Comparison of ENCODE assay signal across 10 cellular contexts in the genomic region with DNA sequence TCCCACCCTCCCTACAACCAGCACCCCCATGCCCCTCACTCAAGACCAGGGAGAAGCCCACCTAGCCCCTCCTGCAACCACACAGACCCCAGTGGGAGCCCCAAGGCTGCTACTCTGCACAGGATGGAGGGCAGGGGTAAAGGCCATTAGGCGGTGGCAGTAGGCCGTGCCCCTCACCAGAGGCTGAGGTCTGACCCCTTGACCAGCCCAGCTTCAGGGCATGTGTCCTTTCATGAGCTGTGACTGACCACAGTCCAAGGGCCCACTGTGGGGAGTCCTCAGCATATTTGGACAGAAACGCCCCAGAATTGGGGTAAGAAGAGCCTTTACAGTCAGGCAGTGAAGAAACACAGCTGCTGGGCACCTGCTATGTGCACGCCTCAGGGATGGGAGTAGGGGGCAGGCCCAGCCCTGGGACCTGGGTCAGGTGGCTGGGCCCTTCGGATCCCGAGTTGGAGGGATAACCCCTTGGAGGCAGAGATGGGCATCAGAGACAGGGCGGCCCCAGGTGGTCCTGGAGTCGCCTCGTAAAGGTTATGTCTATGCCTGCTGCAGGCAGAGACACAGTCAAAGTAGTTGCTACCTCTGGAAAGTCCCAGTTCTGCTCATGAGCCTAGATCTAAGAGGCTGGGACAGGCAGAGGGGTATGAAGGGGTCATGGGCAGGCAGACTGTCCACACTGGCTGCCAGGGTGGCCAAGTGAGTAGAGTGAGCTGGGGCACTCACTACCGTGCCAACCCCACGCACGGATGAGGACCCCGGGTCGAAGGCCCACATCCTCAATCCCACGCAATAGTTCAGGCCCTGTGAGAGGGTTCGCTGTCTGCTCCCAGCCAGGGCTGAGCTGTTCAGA. TPM values are rescaled to one million over a fixed set of nuclear protein-coding genes. Genes with fewer than 3 reads are reported as not detected.
A peak's percentile ranks its signal among the peaks of the same experiment; 100 is the strongest.
DNase-seq lines count a peak whose midpoint lies in the region; ATAC-seq, FAIRE-seq and TF ChIP-seq lines count a peak whose summit lies in the region.
"Had no signal": no experiment of that assay in that cellular context is flagged by ENCODE, and none has a peak within 500 bp of the region (broad histone marks: within the 10 kb centered on the region; RNA-seq: fewer than 3 reads in every experiment).

No MANE protein-coding gene starts in this region.

- H3K27me3 ChIP-seq in K562 (ENCODE audit: control insufficient read depth in 2 of 2, insufficient read depth in 2 of 2, low read length in 2 of 2) (no peaks in the 10 kb centered on the region), mesendoderm (ENCODE audit: insufficient read depth, low read length, poor library complexity) (no peaks in the 10 kb centered on the region), tibial nerve (no peaks in the 10 kb centered on the region)

- H2BK120ac ChIP-seq in mesendoderm (ENCODE audit: low read depth, low read length), result no peak overlapping the region

- ATAC-seq in K562 (peak; percentile 17), GM21526 (IDR thresholded peaks at IDR 0.05; ENCODE audit: low FRiP score, unreplicated experiment) (no peak)

- in situ Hi-C loops in K562 (cut with MboI), result no loop called here

- DNase-seq in activated CD8-positive, alpha-beta memory T cell treated with anti-CD3 and anti-CD28 coated beads for 24 hours, result peak; percentile 84
- DNase-seq in activated CD8-positive, alpha-beta memory T cell treated with anti-CD3 and anti-CD28 coated beads, Interleukin-2, amount 50 U/mL, for 4 hours, result no peak
- DNase-seq in K562 (ENCODE audit: extremely low read depth in 1 of 4, low spot score in 3 of 4) (no peak), mesendoderm (no peak), tibial nerve (ENCODE audit: low spot score in 2 of 2) (no peak), DMS153 treated with DMSO at 0.1 percent for 48 hours (lab: John Stamatoyannopoulos, UW; ENCODE audit: unreplicated experiment) (no peak)
- DNase-seq in central memory CD4-positive, alpha-beta T cell, result no peak

- peaks cover 10% of the 10 kb centered on the region for H4K20me1 ChIP-seq in K562 (replicated peaks; ENCODE audit: control insufficient read depth, insufficient read depth, low read length)

- intact Hi-C loops in K562 (cut with micrococcal nuclease), result loop anchor here (5.0 kb wide), 1 partner anchor 203 kb away; the partner anchor contains the start of gene ZNF274

- H3K4ac ChIP-seq in mesendoderm (ENCODE audit: low read depth, low read length), result peak overlapping the region; percentile 94

- POLR2A ChIA-PET in K562 (lab: Yijun Ruan, JAX), result interaction anchor here (0.7 to 1.5 kb wide), 3 partner anchors 20 to 50 kb away, joined by 3 read pairs; partner anchors contain the start of gene ZNF497

- peaks cover 29% of the 10 kb centered on the region for H3K36me3 ChIP-seq in K562 (ENCODE audit: control insufficient read depth, insufficient read depth, low read length)
- peaks cover 6% of the 10 kb centered on the region for H3K36me3 ChIP-seq in mesendoderm (ENCODE audit: control insufficient read depth, insufficient read depth, low read length)
- peaks cover 0 to 26% (median 0%) of the 10 kb centered on the region in 3 donors for H3K36me3 ChIP-seq in tibial nerve

- H3K9ac ChIP-seq in K562 (ENCODE audit: insufficient read depth in 1 of 2, low read depth in 2 of 2, low read length in 2 of 2) (peak overlapping the region; percentile 98 to 99), mesendoderm (ENCODE audit: low read length) (peak overlapping the region; percentile 92)

- H2BK15ac ChIP-seq in mesendoderm (replicated peaks; ENCODE audit: low read depth), result no peak overlapping the region

- TF ChIP-seq CTCF in K562 (IDR thresholded peaks at IDR 0.05 in 2 of 3, conservative IDR thresholded peaks at IDR 0.05 in 1 of 3; ENCODE audit: insufficient read depth in 2 of 3, low read depth in 1 of 3, low read length in 3 of 3), result 0 out of 6 replicates have a peak, but pooled peaks of 1 of the 3 experiments have one; percentile 0
- no peak for TF ChIP-seq CTCF in tibial nerve (IDR thresholded peaks at IDR 0.05)

- peaks cover 8% of the 10 kb centered on the region for H3K79me1 ChIP-seq in mesendoderm (ENCODE audit: low read length)

- TF ChIP-seq POLR2A in K562 (conservative IDR thresholded peaks at IDR 0.05), result no peak
- TF ChIP-seq POLR2A in tibial nerve (IDR thresholded peaks at IDR 0.05), result no peak

- H4K5ac ChIP-seq in mesendoderm (ENCODE audit: low read length), result peak overlapping the region; percentile 84

- peak overlapping the region; percentile 100 for H3K4me2 ChIP-seq in K562 (ENCODE audit: insufficient read depth, low read length)
- H3K4me2 ChIP-seq in mesendoderm (ENCODE audit: low read length), result peak overlapping the region; percentile 49

- H2AFZ ChIP-seq in K562 (ENCODE audit: low read depth, low read length), result peak overlapping the region; percentile 76

- H3K4me1 ChIP-seq in K562 (replicated peaks in 1 of 2; ENCODE audit: control insufficient read depth in 2 of 2, insufficient read depth in 2 of 2, low read length in 2 of 2), result peaks cover 29 to 43% of the 10 kb centered on the region in 2 experiments
- H3K4me1 ChIP-seq in mesendoderm (ENCODE audit: control insufficient read depth, low read depth, low read length), result peaks cover 6% of the 10 kb centered on the region
- peaks cover 0 to 64% (median 29%) of the 10 kb centered on the region in 4 donors for H3K4me1 ChIP-seq in tibial nerve

- no peaks in the 10 kb centered on the region for H3K9me3 ChIP-seq in K562 (replicated peaks; ENCODE audit: control insufficient read depth, insufficient read depth, low read depth, low read length)
- H3K9me3 ChIP-seq in tibial nerve, result no peaks in the 10 kb centered on the region

- H3K56ac ChIP-seq in mesendoderm (ENCODE audit: low read length), result peak overlapping the region; percentile 98

- H3K79me2 ChIP-seq in K562 (ENCODE audit: control insufficient read depth, insufficient read depth, low read length), result peaks cover 62% of the 10 kb centered on the region
- peaks cover 24% of the 10 kb centered on the region for H3K79me2 ChIP-seq in mesendoderm (ENCODE audit: control insufficient read depth, insufficient read depth, low read length)

- H2AK5ac ChIP-seq in mesendoderm (ENCODE audit: low read length), result peak overlapping the region; percentile 57

- WGBS in K562 (ENCODE audit: insufficient coverage, low coverage, missing lambda C conversion rate), result 67% methylated on average over 15 of the region's 16 CpGs
- WGBS in mesendoderm (ENCODE audit: extremely low coverage, insufficient coverage, low lambda C conversion rate), result no CpG with 5 or more reads among the region's 16 CpGs
- 47 to 58% methylated on average over 14 to 16 of the region's 16 CpGs for WGBS in tibial nerve, 2 donors

- peak overlapping the region; percentile 93 for H3K27ac ChIP-seq in K562 (ENCODE audit: extremely low read depth, low read depth, low read length)
- H3K27ac ChIP-seq in mesendoderm (ENCODE audit: low read depth, low read length), result no peak overlapping the region
- H3K27ac ChIP-seq in tibial nerve, result peak overlapping the region; percentile 86 to 99 (median 96)

- CTCF ChIA-PET in K562 (lab: Yijun Ruan, JAX; ENCODE audit: low intra/inter-chr PET ratio), result no interaction called here

- no TSS peak for BruUV-seq in K562 (replicated peaks; lab: Mats Ljungman, UMichigan)

- no peak overlapping the region for H2BK5ac ChIP-seq in mesendoderm (ENCODE audit: low read length)

- H3K4me3 ChIP-seq in K562 (peak overlapping the region; percentile 92), mesendoderm (ENCODE audit: low read length) (no peak overlapping the region), tibial nerve (peak overlapping the region; percentile 68 to 96 (median 82))

- no peak for TF ChIP-seq RAD21 in K562 (CRISPR knock-in tag; conservative IDR thresholded peaks at IDR 0.05 in 1 of 2, IDR thresholded peaks at IDR 0.05 in 1 of 2)

- peak; percentile 37 for FAIRE-seq in K562 (lab: Jason Lieb, UNC)

- TF ChIP-seq EP300 in K562 (IDR thresholded peaks at IDR 0.05; ENCODE audit: low read length), result no peak
- TF ChIP-seq EP300 in tibial nerve (IDR thresholded peaks at IDR 0.05), result no peak

- no peak overlapping the region for H4K8ac ChIP-seq in mesendoderm (ENCODE audit: low read depth, low read length)

- H3K23ac ChIP-seq in mesendoderm (ENCODE audit: low read length), result no peak overlapping the region

- peak overlapping the region; percentile 51 for H3K18ac ChIP-seq in mesendoderm (ENCODE audit: low read length)

- no peaks in the 10 kb centered on the region for H3K9me1 ChIP-seq in K562 (ENCODE audit: control insufficient read depth, insufficient read depth, low read length)

RNA-seq across cellular contexts. Expression of gene RPS5, which starts 1.5 kb away (rescaled TPM):
- 345 and 934 TPM in 2 replicates for total RNA-seq in K562 (2011; cell fraction: chromatin; rRNA removed; ENCODE audit: low replicate concordance)
- 1,499 and 1,711 TPM in 2 replicates for total RNA-seq in K562 (2011; cell fraction: nucleolus; rRNA removed)
- total RNA-seq in K562 (2011; cell fraction: nucleoplasm; rRNA removed), result 1,436 and 2,256 TPM in 2 replicates
- total RNA-seq in K562 (2014; rRNA removed), result 3,570 and 3,842 TPM in 2 replicates
- 800 and 1,228 TPM in 2 replicates for total RNA-seq in K562 (2014; rRNA removed; fragmentation: Illumina TruSeq; extraction: Trizol)
- total RNA-seq in K562 (2015; rRNA removed; fragmentation: Illumina TruSeq; extraction: Trizol), result 1,556 and 1,583 TPM in 2 replicates
- total RNA-seq in K562 (2021), result 2,248 and 2,336 TPM in 2 replicates
- 3,238 and 3,879 TPM in 2 replicates for polyA plus RNA-seq in K562 (2011; rRNA removed)
- polyA plus RNA-seq in K562 (2011; cell fraction: cytosol; rRNA removed), result 6,312 and 9,379 TPM in 2 replicates
- 1,727 and 2,219 TPM in 2 replicates for polyA plus RNA-seq in K562 (2011; cell fraction: nucleus; rRNA removed)
- polyA plus RNA-seq in K562 (2012), result 2,682 and 3,255 TPM in 2 replicates
- polyA plus RNA-seq in K562 (2014; fragmentation: Illumina TruSeq; extraction: Trizol), result 1,865 and 2,679 TPM in 2 replicates
- 1,000 to 10,000 TPM; 2,484 to 2,751 TPM for polyA plus RNA-seq in K562 (2014; fragmentation: Nextera tagmentation; extraction: Ambion mirVana)
- 3,494 and 3,885 TPM in 2 replicates for polyA plus RNA-seq in K562 (2014; rRNA removed)
- 2,086 and 2,630 TPM in 2 replicates for polyA minus RNA-seq in K562 (2011; rRNA and poly(A)+ RNA removed)
- polyA minus RNA-seq in K562 (2011; cell fraction: cytosol; rRNA and poly(A)+ RNA removed), result 1,081 and 1,118 TPM in 2 replicates
- 377 and 605 TPM in 2 replicates for polyA minus RNA-seq in K562 (2011; cell fraction: nucleus; rRNA and poly(A)+ RNA removed)
- 1,257 TPM for polyA plus RNA-seq in mesendoderm (2013, experiment 1 of 2)
- polyA plus RNA-seq in mesendoderm (2013, experiment 2 of 2), result 1,274 TPM
- total RNA-seq in tibial nerve, result 1,000 to 10,000 TPM; 1,161 to 1,574 (median 1,263) TPM

RNA-seq across cellular contexts. Expression of gene ZNF837, which starts 4.7 kb away (rescaled TPM):
- 1.00 TPM in 1 of 2 replicates, not detected in the other for total RNA-seq in K562 (2011; cell fraction: chromatin; rRNA removed; ENCODE audit: low replicate concordance)
- total RNA-seq in K562 (2011; cell fraction: nucleolus; rRNA removed), result 0.83 and 1.1 TPM in 2 replicates
- total RNA-seq in K562 (2011; cell fraction: nucleoplasm; rRNA removed), result 0.31 and 0.37 TPM in 2 replicates
- total RNA-seq in K562 (2014; rRNA removed) (1.8 and 2.1 TPM in 2 replicates), K562 (2014; rRNA removed; fragmentation: Illumina TruSeq; extraction: Trizol) (not detected in 2 replicates), K562 (2015; rRNA removed; fragmentation: Illumina TruSeq; extraction: Trizol) (0.11 TPM in 2 replicates), K562 (2021) (0.54 and 1.2 TPM in 2 replicates), tibial nerve (1 to 10 TPM; 1.3 to 6.9 (median 2.6) TPM)
- polyA plus RNA-seq in K562 (2011; rRNA removed) (0.21 and 0.28 TPM in 2 replicates), K562 (2014; fragmentation: Illumina TruSeq; extraction: Trizol) (0.10 TPM in 1 of 2 replicates, not detected in the other), K562 (2014; fragmentation: Nextera tagmentation; extraction: Ambion mirVana) (not detected), K562 (2014; rRNA removed) (0.57 and 0.73 TPM in 2 replicates)
- polyA plus RNA-seq in K562 (2011; cell fraction: cytosol; rRNA removed), result 0.55 and 3.2 TPM in 2 replicates
- polyA plus RNA-seq in K562 (2011; cell fraction: nucleus; rRNA removed), result 0.62 and 1.3 TPM in 2 replicates
- polyA plus RNA-seq in K562 (2012), result 0.43 and 1.1 TPM in 2 replicates
- polyA minus RNA-seq in K562 (2011; rRNA and poly(A)+ RNA removed), result not detected in 2 replicates
- polyA minus RNA-seq in K562 (2011; cell fraction: cytosol; rRNA and poly(A)+ RNA removed), result 0.67 and 1.1 TPM in 2 replicates
- 0.44 and 0.54 TPM in 2 replicates for polyA minus RNA-seq in K562 (2011; cell fraction: nucleus; rRNA and poly(A)+ RNA removed)
- polyA plus RNA-seq in mesendoderm (2013, experiment 1 of 2), result 1.7 TPM
- polyA plus RNA-seq in mesendoderm (2013, experiment 2 of 2), result 1.8 TPM

RNA-seq across cellular contexts. Expression of gene RNF225, which starts 9.9 kb away (rescaled TPM):
- 0.46 and 1.3 TPM in 2 replicates for total RNA-seq in K562 (2011; cell fraction: chromatin; rRNA removed; ENCODE audit: low replicate concordance)
- 3.0 and 3.7 TPM in 2 replicates for total RNA-seq in K562 (2011; cell fraction: nucleolus; rRNA removed)
- total RNA-seq in K562 (2011; cell fraction: nucleoplasm; rRNA removed), result 1.4 TPM in 1 of 2 replicates, not detected in the other
- 0.37 TPM in 1 of 2 replicates, not detected in the other for total RNA-seq in K562 (2014; rRNA removed)
- total RNA-seq in K562 (2014; rRNA removed; fragmentation: Illumina TruSeq; extraction: Trizol), result not detected in 2 replicates
- not detected in 2 replicates for total RNA-seq in K562 (2015; rRNA removed; fragmentation: Illumina TruSeq; extraction: Trizol)
- 0.31 and 0.33 TPM in 2 replicates for total RNA-seq in K562 (2021)
- not detected in 2 replicates for polyA plus RNA-seq in K562 (2011; rRNA removed)
- polyA plus RNA-seq in K562 (2011; cell fraction: cytosol; rRNA removed), result not detected in 2 replicates
- 0.11 and 0.23 TPM in 2 replicates for polyA plus RNA-seq in K562 (2011; cell fraction: nucleus; rRNA removed)
- not detected in 2 replicates for polyA plus RNA-seq in K562 (2012)
- polyA plus RNA-seq in K562 (2014; fragmentation: Illumina TruSeq; extraction: Trizol), result not detected in 2 replicates
- not detected for polyA plus RNA-seq in K562 (2014; fragmentation: Nextera tagmentation; extraction: Ambion mirVana)
- polyA plus RNA-seq in K562 (2014; rRNA removed), result not detected in 2 replicates
- not detected in 2 replicates for polyA minus RNA-seq in K562 (2011; rRNA and poly(A)+ RNA removed)
- polyA minus RNA-seq in K562 (2011; cell fraction: cytosol; rRNA and poly(A)+ RNA removed), result not detected in 2 replicates
- polyA minus RNA-seq in K562 (2011; cell fraction: nucleus; rRNA and poly(A)+ RNA removed), result 1.3 and 1.6 TPM in 2 replicates
- polyA plus RNA-seq in mesendoderm (2013, experiment 1 of 2), result 0.06 TPM
- 0.10 TPM for polyA plus RNA-seq in mesendoderm (2013, experiment 2 of 2)
- total RNA-seq in tibial nerve, result not detected
- total RNA-seq: Daoy had no signal
- polyA plus RNA-seq: adipose tissue had no signal

RNA-seq across cellular contexts. Expression of gene ZNF584, which starts 22.9 kb away (rescaled TPM):
- 57.9 and 99.5 TPM in 2 replicates for total RNA-seq in K562 (2011; cell fraction: chromatin; rRNA removed; ENCODE audit: low replicate concordance)
- total RNA-seq in K562 (2011; cell fraction: nucleolus; rRNA removed), result 56.2 and 62.2 TPM in 2 replicates
- 46.1 and 46.3 TPM in 2 replicates for total RNA-seq in K562 (2011; cell fraction: nucleoplasm; rRNA removed)
- total RNA-seq in K562 (2014; rRNA removed) (35.0 and 44.2 TPM in 2 replicates), K562 (2014; rRNA removed; fragmentation: Illumina TruSeq; extraction: Trizol) (23.0 and 23.2 TPM in 2 replicates), K562 (2015; rRNA removed; fragmentation: Illumina TruSeq; extraction: Trizol) (22.1 and 22.9 TPM in 2 replicates), K562 (2021) (40.9 and 43.4 TPM in 2 replicates), tibial nerve (10 to 100 TPM; 16.4 to 24.6 (median 20.9) TPM)
- polyA plus RNA-seq in K562 (2011; rRNA removed) (23.4 and 27.1 TPM in 2 replicates), K562 (2014; fragmentation: Illumina TruSeq; extraction: Trizol) (24.6 and 25.6 TPM in 2 replicates), K562 (2014; fragmentation: Nextera tagmentation; extraction: Ambion mirVana) (1 to 10 TPM; 5.8 to 7.1 TPM), K562 (2014; rRNA removed) (20.8 and 27.5 TPM in 2 replicates)
- 17.0 and 29.0 TPM in 2 replicates for polyA plus RNA-seq in K562 (2011; cell fraction: cytosol; rRNA removed)
- polyA plus RNA-seq in K562 (2011; cell fraction: nucleus; rRNA removed), result 16.4 and 25.4 TPM in 2 replicates
- polyA plus RNA-seq in K562 (2012), result 15.7 and 20.2 TPM in 2 replicates
- polyA minus RNA-seq in K562 (2011; rRNA and poly(A)+ RNA removed), result 30.5 and 38.2 TPM in 2 replicates
- 12.7 and 26.2 TPM in 2 replicates for polyA minus RNA-seq in K562 (2011; cell fraction: cytosol; rRNA and poly(A)+ RNA removed)
- 18.0 and 21.0 TPM in 2 replicates for polyA minus RNA-seq in K562 (2011; cell fraction: nucleus; rRNA and poly(A)+ RNA removed)
- polyA plus RNA-seq in mesendoderm (2013, experiment 1 of 2), result 2.0 TPM
- polyA plus RNA-seq in mesendoderm (2013, experiment 2 of 2), result 1.9 TPM

RNA-seq across cellular contexts. Expression of gene ZNF497, which starts 23.0 kb away (rescaled TPM):
- 4.1 and 7.1 TPM in 2 replicates for total RNA-seq in K562 (2011; cell fraction: chromatin; rRNA removed; ENCODE audit: low replicate concordance)
- total RNA-seq in K562 (2011; cell fraction: nucleolus; rRNA removed), result 3.7 and 6.0 TPM in 2 replicates
- 1.8 and 2.1 TPM in 2 replicates for total RNA-seq in K562 (2011; cell fraction: nucleoplasm; rRNA removed)
- 0.45 and 0.98 TPM in 2 replicates for total RNA-seq in K562 (2014; rRNA removed)
- total RNA-seq in K562 (2014; rRNA removed; fragmentation: Illumina TruSeq; extraction: Trizol), result 0.22 and 0.29 TPM in 2 replicates
- total RNA-seq in K562 (2015; rRNA removed; fragmentation: Illumina TruSeq; extraction: Trizol), result 0.43 and 0.57 TPM in 2 replicates
- 0.89 and 0.96 TPM in 2 replicates for total RNA-seq in K562 (2021)
- polyA plus RNA-seq in K562 (2011; rRNA removed), result 0.96 and 0.98 TPM in 2 replicates
- 0.81 and 2.7 TPM in 2 replicates for polyA plus RNA-seq in K562 (2011; cell fraction: cytosol; rRNA removed)
- 3.2 and 8.8 TPM in 2 replicates for polyA plus RNA-seq in K562 (2011; cell fraction: nucleus; rRNA removed)
- 1.0 and 2.0 TPM in 2 replicates for polyA plus RNA-seq in K562 (2012)
- 0.24 and 0.36 TPM in 2 replicates for polyA plus RNA-seq in K562 (2014; fragmentation: Illumina TruSeq; extraction: Trizol)
- polyA plus RNA-seq in K562 (2014; fragmentation: Nextera tagmentation; extraction: Ambion mirVana), result under 1 TPM in 1 of 2 experiments, not detected in 1; 0.06 TPM
- 0.56 and 0.63 TPM in 2 replicates for polyA plus RNA-seq in K562 (2014; rRNA removed)
- polyA minus RNA-seq in K562 (2011; rRNA and poly(A)+ RNA removed), result 0.74 and 0.93 TPM in 2 replicates
- 0.57 and 0.82 TPM in 2 replicates for polyA minus RNA-seq in K562 (2011; cell fraction: cytosol; rRNA and poly(A)+ RNA removed)
- polyA minus RNA-seq in K562 (2011; cell fraction: nucleus; rRNA and poly(A)+ RNA removed), result 1.5 and 2.1 TPM in 2 replicates
- 0.46 TPM for polyA plus RNA-seq in mesendoderm (2013, experiment 1 of 2)
- 0.49 TPM for polyA plus RNA-seq in mesendoderm (2013, experiment 2 of 2)
- total RNA-seq in tibial nerve, result 1 to 10 TPM; 2.9 to 6.5 (median 3.9) TPM
